ENCODE assay signal across 12 cellular contexts in genomic region chr13:99045396-99045795, GRCh38.
DNase-seq lines count a peak whose midpoint lies in the region; ATAC-seq and TF ChIP-seq lines count a peak whose summit lies in the region.
"Had no signal": no experiment of that assay in that cellular context is flagged by ENCODE, and none has a peak within 500 bp of the region (broad histone marks: within the 10 kb centered on the region; RNA-seq: fewer than 3 reads in every experiment).

No MANE protein-coding gene starts in this region.

- WGBS in IMR-90 (ENCODE audit: extremely low coverage in 2 of 2, insufficient read length in 1 of 2), 2 experiments = no CpG with 5 or more reads among the region's 1 CpG

- TF ChIP-seq RAD21 in IMR-90 (IDR thresholded peaks at IDR 0.05; ENCODE audit: low read length) = no peak

- H3K9me3 Mint-ChIP-seq in naive thymus-derived CD4-positive, alpha-beta T cell = no peaks in the 10 kb centered on the region
- H3K9me3 Mint-ChIP-seq: IgD-negative memory B cell had no signal

- CTCF ChIA-PET in IMR-90 (lab: Yijun Ruan, JAX) = interaction anchor here (1.3 kb wide), 1 partner anchor 11 kb away, joined by 9 read pairs; no protein-coding TSS in a partner anchor
- CTCF ChIA-PET in naive thymus-derived CD4-positive, alpha-beta T cell (lab: Charles Lee) = interaction anchor here (0.7 to 2.2 kb wide), 4 partner anchors 12 to 135 kb away, joined by 3 to 8 read pairs (median 6); no protein-coding TSS in a partner anchor

- peaks cover 0 to 27% of the 10 kb centered on the region in 2 experiments; a peak in 2 of 4 replicates for H3K79me1 ChIP-seq in IMR-90 (ENCODE audit: low read depth in 1 of 2, low read length in 2 of 2)

- H3K36me3 Mint-ChIP-seq in naive thymus-derived CD4-positive, alpha-beta T cell = peaks cover 0 to 30% (median 0%) of the 10 kb centered on the region in 5 donors

- H4K5ac ChIP-seq in IMR-90 (ENCODE audit: low read depth, low read length) = no peak overlapping the region

- intact Hi-C loops in IMR-90 (cut with micrococcal nuclease) (no loop called here), mucosa of descending colon (cut with DNase I, micrococcal nuclease) (no loop called here)
- intact Hi-C loops in naive thymus-derived CD4-positive, alpha-beta T cell (cut with micrococcal nuclease) = loop anchor here in 1 of 2 donors (1.0 kb wide), 1 partner anchor 9 kb away; no protein-coding TSS in a partner anchor

- H3K27me3 ChIP-seq in IMR-90 (ENCODE audit: control insufficient read depth, insufficient read depth, low read length) = no peaks in the 10 kb centered on the region
- H3K27me3 ChIP-seq in naive thymus-derived CD4-positive, alpha-beta T cell (ENCODE audit: control insufficient read depth in 2 of 2, insufficient read depth in 2 of 2, low read length in 2 of 2) = no peaks in the 10 kb centered on the region
- H3K27me3 ChIP-seq: right atrium auricular region had no signal

- peaks cover 16% of the 10 kb centered on the region for H3K4me1 ChIP-seq in IMR-90 (ENCODE audit: control insufficient read depth, insufficient read depth, low read length)
- peaks cover 79 to 93% of the 10 kb centered on the region in 2 donors for H3K4me1 ChIP-seq in naive thymus-derived CD4-positive, alpha-beta T cell (ENCODE audit: control insufficient read depth in 2 of 2, insufficient read depth in 2 of 2, low read length in 2 of 2)
- H3K4me1 ChIP-seq in mucosa of descending colon (ENCODE audit: low read depth) = peaks cover 8% of the 10 kb centered on the region

- no peak overlapping the region for H2BK15ac ChIP-seq in IMR-90 (ENCODE audit: low read depth, low read length)

- peak; percentile 58 for DNase-seq in IMR-90
- peak; percentile 33 for DNase-seq in astrocyte of the spinal cord (ENCODE audit: low read depth, low spot score)
- DNase-seq in naive thymus-derived CD4-positive, alpha-beta T cell = no peak
- DNase-seq in iPS-NIHi7 (ENCODE audit: extremely low spot score) = no peak
- no peak for DNase-seq in mucosa of descending colon
- DNase-seq in SIG-M5 (lab: John Stamatoyannopoulos, UW) = no peak
- DNase-seq: NCI-H1694, NCI-H774 had no signal

- peak overlapping the region; percentile 5; the same call in 1 of the 2 replicates for H4K91ac ChIP-seq in IMR-90 (ENCODE audit: insufficient read depth, low read depth, low read length)

- peaks cover 8% of the 10 kb centered on the region; the same call in 1 of the 2 replicates for H4K20me1 ChIP-seq in IMR-90 (ENCODE audit: insufficient read depth, low read length)

- H3K27ac ChIP-seq in C4-2B (peak overlapping the region; percentile 55), IMR-90 (ENCODE audit: insufficient read depth, low read length) (peak overlapping the region; percentile 32; the same call in 1 of the 2 replicates)
- peak overlapping the region; percentile 70 for H3K27ac ChIP-seq in naive thymus-derived CD4-positive, alpha-beta T cell (ENCODE audit: low read depth, low read length)

- H2BK120ac ChIP-seq in IMR-90 (ENCODE audit: low read depth, low read length) = peak overlapping the region; percentile 75

- H3K9me3 ChIP-seq in IMR-90 (ENCODE audit: control insufficient read depth, insufficient read depth, low read length) = no peaks in the 10 kb centered on the region
- H3K9me3 ChIP-seq in naive thymus-derived CD4-positive, alpha-beta T cell (ENCODE audit: control insufficient read depth in 2 of 3, low read length in 3 of 3) = no peaks in the 10 kb centered on the region
- H3K9me3 ChIP-seq in mucosa of descending colon = no peaks in the 10 kb centered on the region
- H3K9me3 ChIP-seq: right atrium auricular region had no signal

- H3K4ac ChIP-seq in IMR-90 (ENCODE audit: low read depth, low read length) = peak overlapping the region; percentile 75; the same call in 1 of the 2 replicates

- H3K9me1 ChIP-seq in IMR-90 (ENCODE audit: insufficient read depth, low read length) = peaks cover 13% of the 10 kb centered on the region

- H3K9ac ChIP-seq in IMR-90 (ENCODE audit: low read depth, low read length) = no peak overlapping the region

- POLR2A ChIA-PET in IMR-90 (lab: Charles Lee; ENCODE audit: unreplicated experiment) = no interaction called here
- POLR2A ChIA-PET in naive thymus-derived CD4-positive, alpha-beta T cell (lab: Charles Lee) = interaction anchor here (0.5 to 5.7 kb wide), 9 partner anchors 9 to 411 kb away, joined by 3 to 70 read pairs (median 3); no protein-coding TSS in a partner anchor

- H3K4me3 ChIP-seq in IMR-90 (ENCODE audit: insufficient read depth, low read depth, low read length) (no peak overlapping the region), astrocyte of the spinal cord (ENCODE audit: low read depth, low read length) (no peak overlapping the region), mucosa of descending colon (no peak overlapping the region)
- no peak overlapping the region for H3K4me3 ChIP-seq in naive thymus-derived CD4-positive, alpha-beta T cell (ENCODE audit: low read length)
- H3K4me3 ChIP-seq: right atrium auricular region had no signal

- TF ChIP-seq CTCF in C4-2B (conservative IDR thresholded peaks at IDR 0.05) (no peak), IMR-90 (conservative IDR thresholded peaks at IDR 0.05; ENCODE audit: low read depth, low read length) (no peak), astrocyte of the spinal cord (IDR thresholded peaks at IDR 0.05; ENCODE audit: low read depth, low read length) (no peak), mucosa of descending colon (IDR thresholded peaks at IDR 0.05) (no peak)

- no peak overlapping the region for H4K8ac ChIP-seq in IMR-90 (ENCODE audit: low read depth in 2 of 2, low read length in 2 of 2)

- no peak overlapping the region for H2AK9ac ChIP-seq in IMR-90 (replicated peaks; ENCODE audit: low read depth, low read length, poor library complexity)

- H2BK20ac ChIP-seq in IMR-90 (ENCODE audit: low read depth, low read length) = 0 out of 2 replicates have a peak overlapping the region, but pooled peaks have one; percentile 87

- TF ChIP-seq POLR2A in IMR-90 (IDR thresholded peaks at IDR 0.05; ENCODE audit: low read depth, low read length) = no peak

- H3K18ac ChIP-seq in IMR-90 (ENCODE audit: low read depth, low read length) = peak overlapping the region; percentile 7; the same call in 1 of the 2 replicates

- H3K56ac ChIP-seq in IMR-90 (ENCODE audit: extremely low read depth, insufficient read depth, low read length) = no peak overlapping the region; the same call in 1 of the 2 replicates

- peaks cover 64 to 100% (median 89%) of the 10 kb centered on the region in 7 donors for H3K4me1 Mint-ChIP-seq in naive thymus-derived CD4-positive, alpha-beta T cell

- H3K4me3 Mint-ChIP-seq in naive thymus-derived CD4-positive, alpha-beta T cell = peak overlapping the region; percentile 60 to 88 (median 80)

- in situ Hi-C loops in IMR-90 (cut with MboI; ENCODE audit: low sequenced_read_pairs) = loop anchor here (25.0 kb wide), 1 partner anchor 608 kb away; no protein-coding TSS in a partner anchor
- in situ Hi-C loops in astrocyte of the spinal cord (cut with HindIII; ENCODE audit: low sequenced_read_pairs) = no loop called here

- H2AK5ac ChIP-seq in IMR-90 (ENCODE audit: low read depth, low read length) = 0 out of 2 replicates have a peak overlapping the region, but pooled peaks have one; percentile 93

- ATAC-seq in IMR-90 (ENCODE audit: low read depth) (peak; percentile 81), GM19452 (IDR thresholded peaks at IDR 0.05; ENCODE audit: unreplicated experiment) (no peak), mucosa of descending colon (no peak)
- no peak for ATAC-seq in naive thymus-derived CD4-positive, alpha-beta T cell

- H3K36me3 ChIP-seq in IMR-90 (ENCODE audit: control insufficient read depth, insufficient read depth, low read length) = no peaks in the 10 kb centered on the region
- no peaks in the 10 kb centered on the region for H3K36me3 ChIP-seq in naive thymus-derived CD4-positive, alpha-beta T cell (ENCODE audit: control insufficient read depth in 2 of 3, insufficient read depth in 3 of 3, low read length in 3 of 3)
- H3K36me3 ChIP-seq in mucosa of descending colon (ENCODE audit: low read depth) = no peaks in the 10 kb centered on the region
- H3K36me3 ChIP-seq: right atrium auricular region had no signal

- peak overlapping the region; percentile 65; the same call in 1 of the 2 replicates for H3K23ac ChIP-seq in IMR-90 (ENCODE audit: low read depth, low read length)

- peaks cover 0 to 19% (median 0%) of the 10 kb centered on the region in 5 donors for H3K27me3 Mint-ChIP-seq in naive thymus-derived CD4-positive, alpha-beta T cell

- peak overlapping the region; percentile 2; the same call in 1 of the 2 replicates for H3K4me2 ChIP-seq in IMR-90 (ENCODE audit: low read depth, low read length)

- peak overlapping the region; percentile 85 to 97 (median 94) for H3K27ac Mint-ChIP-seq in naive thymus-derived CD4-positive, alpha-beta T cell
- H3K27ac Mint-ChIP-seq: IgD-negative memory B cell had no signal

- peak overlapping the region; percentile 45 for H2BK5ac ChIP-seq in IMR-90 (ENCODE audit: low read depth, low read length, poor library complexity, severe bottlenecking)

- H3K14ac ChIP-seq in IMR-90 (replicated peaks; ENCODE audit: low read depth, low read length) = peak overlapping the region; percentile 79

- H2AFZ ChIP-seq in IMR-90 (replicated peaks; ENCODE audit: low read length, poor library complexity) = no peak overlapping the region

- dilution Hi-C loops in IMR-90 (cut with HindIII; ENCODE audit: low sequenced_read_pairs, unreplicated experiment) = no loop called here

- no TSS peak for BruUV-seq in IMR-90 (replicated peaks; lab: Mats Ljungman, UMichigan)

TF ChIP-seq in IMR-90, 13 proteins besides CTCF, POLR2A, EP300 and RAD21 (continues in another document):
- TF ChIP-seq CHD1 (IDR thresholded peaks at IDR 0.05; ENCODE audit: low read depth, low read length) (no peak), ELK1 (IDR thresholded peaks at IDR 0.05; ENCODE audit: borderline replicate concordance, low read depth, low read length) (no peak), MAZ (IDR thresholded peaks at IDR 0.05; ENCODE audit: borderline replicate concordance, low read depth, low read length) (no peak), SMC3 (IDR thresholded peaks at IDR 0.05; ENCODE audit: low read depth, low read length) (no peak), NFE2L2 (IDR thresholded peaks at IDR 0.05; ENCODE audit: low read depth, low read length) (no peak), MXI1 (IDR thresholded peaks at IDR 0.05; ENCODE audit: borderline replicate concordance, low read depth, low read length) (no peak)

Comparison
In these comparisons a context has a peak if more than half of its experiments do, and no peak if none do; other contexts are left out.
1. DNase-seq: peak in IMR-90 (single experiment) and astrocyte of the spinal cord (single experiment); none in naive thymus-derived CD4-positive, alpha-beta T cell (0 of 9), iPS-NIHi7 (single experiment), mucosa of descending colon (0 of 3) and SIG-M5 (single experiment).
2. Peak in every context shown above with its lines, with median percentiles within 50 percentile points of each other: H3K27ac ChIP-seq.